ENCODE assay signal across 8 cellular contexts in genomic region chr9:95726756-95727155, GRCh38.
DNase-seq lines count a peak whose midpoint lies in the region; ATAC-seq and TF ChIP-seq lines count a peak whose summit lies in the region.

No MANE protein-coding gene starts in this region.

- H3K27me3 ChIP-seq in gastrocnemius medialis = no peaks in the 10 kb centered on the region

- no peaks in the 10 kb centered on the region for H3K4me1 ChIP-seq in gastrocnemius medialis

- no peak for ATAC-seq in gastrocnemius medialis
- ATAC-seq in GM19452 (IDR thresholded peaks at IDR 0.05; ENCODE audit: unreplicated experiment) = no peak
- no peak for ATAC-seq in HG03439 (IDR thresholded peaks at IDR 0.05; ENCODE audit: unreplicated experiment)

- in situ Hi-C loops in gastrocnemius medialis (cut with MboI; ENCODE audit: low sequenced_read_pairs in 4 of 4) = loop anchor here (10.0 to 25.0 kb wide), 2 partner anchors 486 to 488 kb away; no protein-coding TSS in a partner anchor

- H3K27ac ChIP-seq in gastrocnemius medialis = no peak overlapping the region

- H3K36me3 ChIP-seq in gastrocnemius medialis = no peaks in the 10 kb centered on the region

- DNase-seq in ELR (ENCODE audit: low read depth) (peak; percentile 67), SW480 (ENCODE audit: low spot score) (peak; percentile 58), glomerular visceral epithelial cell (ENCODE audit: extremely low spot score) (peak; percentile 38), gastrocnemius medialis (no peak)
- no peak for DNase-seq in activated CD8-positive, alpha-beta memory T cell treated with anti-CD3 and anti-CD28 coated beads, Interleukin-2, amount 50 U/mL, for 48 hours

- no peak for TF ChIP-seq POLR2A in gastrocnemius medialis (IDR thresholded peaks at IDR 0.05)

- intact Hi-C loops in gastrocnemius medialis (cut with DNase I; ENCODE audit: low total_unique reads) = loop anchor here (5.0 kb wide), 1 partner anchor 491 kb away; no protein-coding TSS in a partner anchor

- H3K9me3 ChIP-seq in gastrocnemius medialis = no peaks in the 10 kb centered on the region

- TF ChIP-seq CTCF in LNCAP (IDR thresholded peaks at IDR 0.05) = peak; percentile 68
- TF ChIP-seq CTCF in gastrocnemius medialis (IDR thresholded peaks at IDR 0.05 in 4 of 5, conservative IDR thresholded peaks at IDR 0.05 in 1 of 5) = peak; percentile 30 to 56 (median 44)

- H3K4me3 ChIP-seq in gastrocnemius medialis = no peak overlapping the region

Comparison
In these comparisons a context has a peak if more than half of its experiments do, and no peak if none do; other contexts are left out.
1. DNase-seq: peak in ELR (single experiment), SW480 (single experiment) and glomerular visceral epithelial cell (single experiment); none in gastrocnemius medialis (0 of 2) and activated CD8-positive, alpha-beta memory T cell treated with anti-CD3 and anti-CD28 coated beads, Interleukin-2, amount 50 U/mL, for 48 hours (single experiment).